In the genomic region with DNA sequence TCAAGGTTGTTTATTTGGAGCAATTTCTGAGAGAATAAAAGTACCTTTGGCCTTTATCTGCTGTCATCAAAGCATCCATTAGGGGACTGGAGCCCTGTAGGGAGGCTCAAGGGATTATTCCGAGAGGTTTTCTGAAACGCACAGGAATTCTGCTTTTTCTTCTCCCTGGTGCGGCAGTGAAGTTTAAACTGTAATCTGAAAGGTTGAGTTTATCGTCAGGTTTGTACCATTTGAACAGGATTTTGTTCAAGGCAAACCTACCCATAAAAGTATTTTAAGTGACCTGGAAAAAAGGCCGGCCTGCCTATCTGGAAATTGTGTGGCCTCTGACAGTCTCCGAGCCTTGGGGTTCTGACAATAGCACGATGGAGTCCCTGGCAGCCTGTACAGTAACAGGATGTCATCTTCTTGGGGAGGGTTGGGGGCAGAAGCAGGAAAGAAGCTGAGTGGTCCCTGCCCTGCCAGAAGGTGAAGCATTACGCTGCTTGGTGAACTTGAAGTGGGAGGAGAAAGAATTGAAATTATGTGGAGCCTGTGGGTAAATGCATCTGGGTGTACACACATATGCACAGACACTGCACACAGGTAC, we compare ENCODE assay signal across 18 cellular contexts.
A peak's percentile ranks its signal among the peaks of the same experiment; 100 is the strongest.
DNase-seq lines count a peak whose midpoint lies in the region; ATAC-seq, FAIRE-seq and TF ChIP-seq lines count a peak whose summit lies in the region.
"Had no signal": no experiment of that assay in that cellular context is flagged by ENCODE, and none has a peak within 500 bp of the region (broad histone marks: within the 10 kb centered on the region; RNA-seq: fewer than 3 reads in every experiment).

No MANE protein-coding gene starts in this region.

- no peak overlapping the region for H3K23ac ChIP-seq in H1 (ENCODE audit: insufficient read length)

- no peaks in the 10 kb centered on the region for H3K9me3 Mint-ChIP-seq in neural crest cell
- H3K9me3 Mint-ChIP-seq: CD14-positive monocyte; CD8-positive, alpha-beta T cell had no signal

- no peak overlapping the region for H2BK15ac ChIP-seq in H1 (ENCODE audit: low read length)

- H3K4me1 Mint-ChIP-seq in neural crest cell = peaks cover 9% of the 10 kb centered on the region
- H3K4me1 Mint-ChIP-seq: CD14-positive monocyte had no signal

- CTCF ChIA-PET in H1 (lab: Charles Lee; ENCODE audit: partially characterized antibody) = no interaction called here

- no peaks in the 10 kb centered on the region for H3K79me2 ChIP-seq in H1 (ENCODE audit: control insufficient read depth in 1 of 2, insufficient read depth in 2 of 2, low read length in 2 of 2)

- no peak overlapping the region for H4K8ac ChIP-seq in H1 (ENCODE audit: extremely low read depth, insufficient read depth, low read length)

- no peak for TF ChIP-seq EP300 in H1 (IDR thresholded peaks at IDR 0.05; ENCODE audit: borderline replicate concordance in 1 of 2, low read depth in 2 of 2, low read length in 2 of 2)

- H2AFZ ChIP-seq in H1 (ENCODE audit: low read length) = 0 out of 2 replicates have a peak overlapping the region, but pooled peaks have one; percentile 62

- H3K9ac ChIP-seq in HUES6 (ENCODE audit: low read length) (peak overlapping the region; percentile 6), H1 (replicated peaks in 1 of 4; ENCODE audit: extremely low read depth in 1 of 4, low read depth in 3 of 4, low read length in 3 of 4) (no peak overlapping the region)

- TF ChIP-seq RAD21 in H1 (IDR thresholded peaks at IDR 0.05 in 1 of 2, conservative IDR thresholded peaks at IDR 0.05 in 1 of 2; ENCODE audit: low read depth in 2 of 2, low read length in 2 of 2) = no peak

- no peak overlapping the region for H4K91ac ChIP-seq in H1 (replicated peaks; ENCODE audit: insufficient read length, low read length)

- no peak overlapping the region for H2BK20ac ChIP-seq in H1 (ENCODE audit: low read length)

- no peak overlapping the region for H3K4me3 Mint-ChIP-seq in neural crest cell
- H3K4me3 Mint-ChIP-seq: CD14-positive monocyte; CD8-positive, alpha-beta T cell had no signal

- no peak overlapping the region for H2BK120ac ChIP-seq in H1 (replicated peaks; ENCODE audit: low read depth, low read length)

- H3K36me3 ChIP-seq in HUES6 (ENCODE audit: control insufficient read depth, insufficient read depth, low read length) (no peaks in the 10 kb centered on the region), H1 (ENCODE audit: control insufficient read depth in 2 of 4, insufficient read depth in 4 of 4, low read length in 3 of 4) (no peaks in the 10 kb centered on the region; a peak in 1 of 8 replicates), left ventricle myocardium inferior (no peaks in the 10 kb centered on the region)
- H3K36me3 ChIP-seq: HAP-1 had no signal

- no peaks in the 10 kb centered on the region for H3K27me3 Mint-ChIP-seq in neural crest cell (ENCODE audit: low read depth)

- no peak overlapping the region for H3K4me2 ChIP-seq in H1 (ENCODE audit: insufficient read depth in 1 of 2, low read depth in 2 of 2, low read length in 2 of 2)
- H3K4me2 ChIP-seq: A549 had no signal

- H2AK5ac ChIP-seq in H1 (ENCODE audit: low read depth, low read length) = no peak overlapping the region

- no peak for TF ChIP-seq POLR2A in H1 (IDR thresholded peaks at IDR 0.05; ENCODE audit: control extremely low read depth in 1 of 2, low read depth in 2 of 2, low read length in 2 of 2)

- no peak overlapping the region for H3K4me3 ChIP-seq in HUES6 (ENCODE audit: low read depth, low read length)
- no peak overlapping the region for H3K4me3 ChIP-seq in H1 (ENCODE audit: extremely low read depth in 1 of 4, insufficient read depth in 2 of 4, low read depth in 3 of 4, low read length in 4 of 4)
- H3K4me3 ChIP-seq in left ventricle myocardium inferior = no peak overlapping the region
- H3K4me3 ChIP-seq: A549, HAP-1 had no signal

- no peak overlapping the region; the same call in 1 of the 2 replicates for H2BK12ac ChIP-seq in H1 (ENCODE audit: low read depth, low read length)

- POLR2A ChIA-PET in H1 (lab: Charles Lee; ENCODE audit: partially characterized antibody) = no interaction called here

- no peaks in the 10 kb centered on the region for H3K79me1 ChIP-seq in H1 (ENCODE audit: low read depth, low read length)

- no peak overlapping the region for H3K56ac ChIP-seq in H1 (replicated peaks; ENCODE audit: insufficient read length, low read depth, low read length)

- no peaks in the 10 kb centered on the region for H3K27me3 ChIP-seq in HUES6 (ENCODE audit: control insufficient read depth, insufficient read depth, low read length)
- no peaks in the 10 kb centered on the region for H3K27me3 ChIP-seq in H1 (replicated peaks in 1 of 4; ENCODE audit: control insufficient read depth in 3 of 4, extremely low read depth in 1 of 4, insufficient read depth in 3 of 4, low read length in 3 of 4)
- H3K27me3 ChIP-seq in left ventricle myocardium inferior (ENCODE audit: low read depth) = peaks cover 11% of the 10 kb centered on the region

- H4K5ac ChIP-seq in H1 (ENCODE audit: insufficient read length, low read depth, low read length) = no peak overlapping the region

- DNase-seq in H1 (ENCODE audit: low read depth in 1 of 2, low spot score in 2 of 2) (no peak), neural crest cell (ENCODE audit: low read depth, low spot score) (no peak), retina (peak; percentile 19), left ventricle myocardium inferior (no peak), NCI-H524 treated with DMSO at 0.1 percent for 48 hours (lab: John Stamatoyannopoulos, UW) (no peak)
- DNase-seq: CD8-positive, alpha-beta T cell; COR-L47; DND-41; GDM1; GOT3; IMR-90 had no signal

- no peaks in the 10 kb centered on the region for H3K9me3 ChIP-seq in HUES6 (ENCODE audit: control insufficient read depth, insufficient read depth, low read depth, low read length)
- no peaks in the 10 kb centered on the region for H3K9me3 ChIP-seq in H1 (ENCODE audit: insufficient read depth in 2 of 2, low read depth in 1 of 2, low read length in 1 of 2)
- H3K9me3 ChIP-seq in left ventricle myocardium inferior (replicated peaks) = no peaks in the 10 kb centered on the region
- H3K9me3 ChIP-seq: A549, HAP-1 had no signal

- intact Hi-C loops in left ventricle myocardium inferior (cut with micrococcal nuclease) = no loop called here

- no peak overlapping the region for H3K4ac ChIP-seq in H1 (replicated peaks; ENCODE audit: insufficient read length, low read depth, low read length)

- no peak for ATAC-seq in HG03135 (IDR thresholded peaks at IDR 0.05; ENCODE audit: unreplicated experiment)
- ATAC-seq: CD8-positive, alpha-beta T cell had no signal

- H3K27ac Mint-ChIP-seq in neural crest cell (ENCODE audit: unreplicated experiment) = peak overlapping the region; percentile 36
- H3K27ac Mint-ChIP-seq: CD14-positive monocyte; CD8-positive, alpha-beta T cell had no signal

- H3K4me1 ChIP-seq in HUES6 (ENCODE audit: control insufficient read depth, insufficient read depth, low read length) = peaks cover 7% of the 10 kb centered on the region; the same call in 1 of the 2 replicates
- H3K4me1 ChIP-seq in H1 (replicated peaks in 1 of 4; ENCODE audit: control insufficient read depth in 3 of 4, insufficient read depth in 4 of 4, low read length in 3 of 4) = no peaks in the 10 kb centered on the region; a peak in 1 of 7 replicates
- H3K4me1 ChIP-seq in left ventricle myocardium inferior = no peaks in the 10 kb centered on the region
- H3K4me1 ChIP-seq: A549, HAP-1 had no signal

- WGBS in H1 (ENCODE audit: extremely low coverage in 1 of 2, insufficient coverage in 1 of 2, insufficient read length in 1 of 2, insufficient replicate concordance in 2 of 2, low coverage in 1 of 2, low lambda C conversion rate in 2 of 2, missing lambda C conversion rate in 1 of 2), 2 experiments = 90% methylated on average over 8 of the region's 8 CpGs; no CpG with 5 or more reads in 1 of the 2 experiments

- TF ChIP-seq CTCF in H1 (IDR thresholded peaks at IDR 0.05; ENCODE audit: control extremely low read depth in 1 of 3, insufficient read depth in 1 of 3, low read depth in 1 of 3, low read length in 3 of 3) = no peak
- TF ChIP-seq CTCF in neural crest cell (conservative IDR thresholded peaks at IDR 0.05) = no peak
- TF ChIP-seq CTCF in left ventricle myocardium inferior (IDR thresholded peaks at IDR 0.05; ENCODE audit: borderline replicate concordance) = no peak

- no peaks in the 10 kb centered on the region for H3K36me3 Mint-ChIP-seq in neural crest cell (ENCODE audit: low read depth)
- H3K36me3 Mint-ChIP-seq: CD14-positive monocyte; CD8-positive, alpha-beta T cell had no signal

- H3K27ac ChIP-seq in HUES6 (ENCODE audit: low read depth, low read length) (no peak overlapping the region), H1 (ENCODE audit: low read depth, low read length) (no peak overlapping the region), left ventricle myocardium inferior (replicated peaks) (no peak overlapping the region)
- H3K27ac ChIP-seq: A549, HL-60 had no signal

- peaks cover 11% of the 10 kb centered on the region; the same call in 1 of the 2 replicates for H3K23me2 ChIP-seq in H1 (ENCODE audit: low read depth, low read length)

- no peak for FAIRE-seq in H1 (lab: Jason Lieb, UNC)
- FAIRE-seq: A549, GM12892 had no signal

- no peaks in the 10 kb centered on the region for H4K20me1 ChIP-seq in H1 (replicated peaks in 1 of 2; ENCODE audit: control insufficient read depth in 1 of 2, insufficient read depth in 2 of 2, low read length in 2 of 2)

- H3K14ac ChIP-seq in H1 (ENCODE audit: insufficient read length) = no peak overlapping the region

- no peak overlapping the region for H2BK5ac ChIP-seq in H1 (ENCODE audit: low read depth, low read length)

- H3K18ac ChIP-seq in H1 (ENCODE audit: extremely low read depth, low read length) = no peak overlapping the region

TF ChIP-seq in H1, 55 proteins besides CTCF, POLR2A, EP300 and RAD21 (continues in another document):
- TF ChIP-seq SIX5 (IDR thresholded peaks at IDR 0.05; ENCODE audit: low read depth, low read length) (no peak), SUZ12 (IDR thresholded peaks at IDR 0.05; ENCODE audit: low read length) (no peak), HDAC6 (IDR thresholded peaks at IDR 0.05; ENCODE audit: low read depth, low read length) (no peak), KDM4A (IDR thresholded peaks at IDR 0.05; ENCODE audit: low read depth, low read length, severe bottlenecking) (no peak), RNF2 (IDR thresholded peaks at IDR 0.05; ENCODE audit: borderline replicate concordance, low read depth, low read length, missing control alignments, poor library complexity, severe bottlenecking) (no peak), JUN (IDR thresholded peaks at IDR 0.05; ENCODE audit: low read depth, low read length) (no peak), CHD1 (IDR thresholded peaks at IDR 0.05; ENCODE audit: low read depth, low read length) (no peak), PHF8 (conservative IDR thresholded peaks at IDR 0.05; ENCODE audit: low read depth, low read length) (no peak)
- TF ChIP-seq, protein P1, sequence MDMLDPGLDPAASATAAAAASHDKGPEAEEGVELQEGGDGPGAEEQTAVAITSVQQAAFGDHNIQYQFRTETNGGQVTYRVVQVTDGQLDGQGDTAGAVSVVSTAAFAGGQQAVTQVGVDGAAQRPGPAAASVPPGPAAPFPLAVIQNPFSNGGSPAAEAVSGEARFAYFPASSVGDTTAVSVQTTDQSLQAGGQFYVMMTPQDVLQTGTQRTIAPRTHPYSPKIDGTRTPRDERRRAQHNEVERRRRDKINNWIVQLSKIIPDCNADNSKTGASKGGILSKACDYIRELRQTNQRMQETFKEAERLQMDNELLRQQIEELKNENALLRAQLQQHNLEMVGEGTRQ (IDR thresholded peaks at IDR 0.05; ENCODE audit: low read length) = no peak
